13 cellular contexts compared by ENCODE assay signal in the genomic region with DNA sequence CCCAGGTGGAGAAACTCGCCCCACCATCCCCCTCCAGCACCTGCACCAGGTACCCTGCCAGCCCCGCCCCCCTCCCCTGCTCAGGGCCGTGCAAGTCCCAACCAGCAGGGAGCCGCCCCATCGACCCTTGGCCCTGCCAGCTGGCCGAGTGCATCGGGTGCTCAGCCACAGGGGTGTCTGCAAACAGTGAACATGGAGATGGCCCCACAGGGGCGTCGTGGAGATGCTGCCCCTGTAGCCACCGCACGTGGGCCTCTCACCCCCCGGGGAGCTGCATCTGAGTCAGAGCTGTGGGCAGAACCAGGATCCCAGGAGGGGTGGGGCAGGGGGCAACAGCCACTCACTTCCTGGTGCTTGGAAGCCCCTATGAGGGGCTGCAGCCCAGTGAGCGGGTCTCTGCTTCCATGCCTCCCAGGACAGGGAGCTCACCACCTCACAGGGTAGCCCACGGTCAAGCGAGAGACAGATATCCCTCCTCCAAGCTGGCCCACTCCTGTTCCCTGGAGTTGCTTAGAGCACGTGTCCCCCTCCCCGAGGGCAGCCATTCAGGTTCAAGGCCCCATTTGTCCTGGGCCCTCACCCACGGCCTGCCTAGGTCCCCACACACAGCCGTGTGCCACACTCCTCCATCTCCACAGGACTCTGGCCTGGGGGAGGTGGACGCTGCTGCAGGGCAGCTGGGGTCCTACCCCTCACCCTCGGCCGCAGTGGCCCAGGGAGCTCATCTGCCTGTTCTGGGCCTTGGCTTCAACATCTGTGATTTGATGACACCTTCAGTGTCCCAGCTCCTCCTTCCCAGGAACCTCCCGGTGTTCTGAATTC. TPM values are rescaled to one million over a fixed set of nuclear protein-coding genes. Genes with fewer than 3 reads are reported as not detected.
DNase-seq lines count a peak whose midpoint lies in the region; TF ChIP-seq lines count a peak whose summit lies in the region.
"Had no signal": no experiment of that assay in that cellular context is flagged by ENCODE, and none has a peak within 500 bp of the region (broad histone marks: within the 10 kb centered on the region; RNA-seq: fewer than 3 reads in every experiment).

No MANE protein-coding gene starts in this region.

- TF ChIP-seq POLR2A in stomach (IDR thresholded peaks at IDR 0.05), result no peak

- TF ChIP-seq CTCF in epithelial cell of esophagus (IDR thresholded peaks at IDR 0.05; ENCODE audit: insufficient read depth, low read depth, low read length, missing control alignments) (no peak), stomach (IDR thresholded peaks at IDR 0.05) (no peak)

- peak overlapping the region in 4 of 5 donors; percentile 45 to 59 (median 53) for H3K27ac ChIP-seq in stomach
- H3K27ac ChIP-seq: thoracic aorta had no signal

- DNase-seq in NCI-H2029 (lab: John Stamatoyannopoulos, UW) (peak; percentile 50), NCI-H2029 treated with DMSO at 0.1 percent for 48 hours (lab: John Stamatoyannopoulos, UW) (no peak), NCI-H146 (lab: John Stamatoyannopoulos, UW) (peak; percentile 93), epithelial cell of esophagus (ENCODE audit: low read depth) (peak; percentile 22), stomach (peak; percentile 78), glomerular visceral epithelial cell (ENCODE audit: extremely low spot score) (no peak), NCI-H524 treated with DMSO at 0.1 percent for 48 hours (lab: John Stamatoyannopoulos, UW) (no peak)
- no peak for DNase-seq in activated naive CD4-positive, alpha-beta T cell treated with anti-CD3 and anti-CD28 coated beads for 36 hours
- DNase-seq: activated naive CD4-positive, alpha-beta T cell treated with anti-CD3 and anti-CD28 coated beads, Interleukin-2, amount 10 ng/mL, durations not matched to agents 7 days and 5 days; hippocampal formation had no signal

- CTCF ChIA-PET in activated naive CD4-positive, alpha-beta T cell treated with anti-CD3 and anti-CD28 coated beads for 36 hours (lab: Charles Lee), result no interaction called here

- no peaks in the 10 kb centered on the region for H3K36me3 Mint-ChIP-seq in activated naive CD4-positive, alpha-beta T cell treated with anti-CD3 and anti-CD28 coated beads for 36 hours (ENCODE audit: low read depth)
- H3K36me3 Mint-ChIP-seq: activated naive CD4-positive, alpha-beta T cell treated with anti-CD3 and anti-CD28 coated beads, Interleukin-2, amount 10 ng/mL, durations not matched to agents 7 days and 5 days had no signal

- no peak overlapping the region for H3K27ac Mint-ChIP-seq in activated naive CD4-positive, alpha-beta T cell treated with anti-CD3 and anti-CD28 coated beads for 36 hours
- H3K27ac Mint-ChIP-seq: activated naive CD4-positive, alpha-beta T cell treated with anti-CD3 and anti-CD28 coated beads, Interleukin-2, amount 10 ng/mL, durations not matched to agents 7 days and 5 days had no signal

- H3K4me3 ChIP-seq in epithelial cell of esophagus (ENCODE audit: low read length), result no peak overlapping the region
- peak overlapping the region in 1 of 4 donors; percentile 26 for H3K4me3 ChIP-seq in stomach
- H3K4me3 ChIP-seq: thoracic aorta had no signal

- 51 to 78% (median 61%) methylated on average over 10 to 23 of the region's 23 CpGs for WGBS in stomach, 5 donors

- H3K36me3 ChIP-seq in stomach, result no peaks in the 10 kb centered on the region
- H3K36me3 ChIP-seq: thoracic aorta had no signal

- H3K4me1 Mint-ChIP-seq in activated naive CD4-positive, alpha-beta T cell treated with anti-CD3 and anti-CD28 coated beads for 36 hours (ENCODE audit: low read depth), result no peaks in the 10 kb centered on the region
- H3K4me1 Mint-ChIP-seq: activated naive CD4-positive, alpha-beta T cell treated with anti-CD3 and anti-CD28 coated beads, Interleukin-2, amount 10 ng/mL, durations not matched to agents 7 days and 5 days had no signal

- H3K9me3 Mint-ChIP-seq in activated naive CD4-positive, alpha-beta T cell treated with anti-CD3 and anti-CD28 coated beads for 36 hours, result no peaks in the 10 kb centered on the region
- H3K9me3 Mint-ChIP-seq: activated naive CD4-positive, alpha-beta T cell treated with anti-CD3 and anti-CD28 coated beads, Interleukin-2, amount 10 ng/mL, durations not matched to agents 7 days and 5 days had no signal

- H3K9me3 ChIP-seq in stomach, result no peaks in the 10 kb centered on the region
- H3K9me3 ChIP-seq: thoracic aorta had no signal

- TF ChIP-seq EP300 in stomach (IDR thresholded peaks at IDR 0.05), result no peak

- peaks cover 0 to 38% (median 22%) of the 10 kb centered on the region in 4 donors for H3K4me1 ChIP-seq in stomach

- peaks cover 0 to 12% (median 0%) of the 10 kb centered on the region in 3 donors for H3K27me3 ChIP-seq in stomach

- intact Hi-C loops in stomach (cut with DNase I; ENCODE audit: low total_unique reads), result no loop called here
- intact Hi-C loops in activated naive CD4-positive, alpha-beta T cell treated with anti-CD3 and anti-CD28 coated beads for 36 hours (cut with micrococcal nuclease), result no loop called here

- H3K27me3 Mint-ChIP-seq in activated naive CD4-positive, alpha-beta T cell treated with anti-CD3 and anti-CD28 coated beads for 36 hours (ENCODE audit: low read depth), result no peaks in the 10 kb centered on the region

- H3K4me3 Mint-ChIP-seq in activated naive CD4-positive, alpha-beta T cell treated with anti-CD3 and anti-CD28 coated beads for 36 hours, result no peak overlapping the region
- H3K4me3 Mint-ChIP-seq: activated naive CD4-positive, alpha-beta T cell treated with anti-CD3 and anti-CD28 coated beads, Interleukin-2, amount 10 ng/mL, durations not matched to agents 7 days and 5 days had no signal

RNA-seq across cellular contexts. Expression of gene MAB21L4, which starts 1.1 kb away (rescaled TPM):
- total RNA-seq in stomach, result 1 to 10 TPM in 1 of 5 donors, under 1 TPM in 2, not detected in 2; 0.45 to 4.9 (median 0.55) TPM
- 10 to 100 TPM in 1 of 3 donors, 1 to 10 TPM in 2; 6.0 to 48.9 (median 9.1) TPM for polyA plus RNA-seq in stomach
- not detected for total RNA-seq in activated naive CD4-positive, alpha-beta T cell treated with anti-CD3 and anti-CD28 coated beads for 36 hours
- total RNA-seq: A172, lung microvascular endothelial cell, thoracic aorta had no signal

RNA-seq across cellular contexts. Expression of gene CROCC2, which starts 9.1 kb away (rescaled TPM):
- 1 to 10 TPM in 1 of 5 donors, not detected in 4; 4.9 TPM for total RNA-seq in stomach
- polyA plus RNA-seq in stomach, result under 1 TPM in 1 of 3 donors, not detected in 2; 0.03 TPM
- total RNA-seq in activated naive CD4-positive, alpha-beta T cell treated with anti-CD3 and anti-CD28 coated beads for 36 hours, result not detected
- total RNA-seq: A172, lung microvascular endothelial cell, thoracic aorta had no signal

RNA-seq across cellular contexts. Expression of gene AGXT, which starts 28.5 kb away (rescaled TPM):
- not detected for total RNA-seq in stomach
- not detected for polyA plus RNA-seq in stomach
- not detected for total RNA-seq in activated naive CD4-positive, alpha-beta T cell treated with anti-CD3 and anti-CD28 coated beads for 36 hours
- total RNA-seq: A172, lung microvascular endothelial cell, thoracic aorta had no signal

Comparison
In these comparisons a context has a peak if more than half of its experiments do, and no peak if none do; other contexts are left out.
1. DNase-seq: peak in NCI-H2029 (single experiment), NCI-H146 (single experiment), epithelial cell of esophagus (single experiment) and stomach (single experiment); none in NCI-H2029 treated with DMSO at 0.1 percent for 48 hours (single experiment), activated naive CD4-positive, alpha-beta T cell treated with anti-CD3 and anti-CD28 coated beads for 36 hours (single experiment), glomerular visceral epithelial cell (single experiment) and NCI-H524 treated with DMSO at 0.1 percent for 48 hours (single experiment).